ENCODE assay signal across 20 cellular contexts in the genomic region with DNA sequence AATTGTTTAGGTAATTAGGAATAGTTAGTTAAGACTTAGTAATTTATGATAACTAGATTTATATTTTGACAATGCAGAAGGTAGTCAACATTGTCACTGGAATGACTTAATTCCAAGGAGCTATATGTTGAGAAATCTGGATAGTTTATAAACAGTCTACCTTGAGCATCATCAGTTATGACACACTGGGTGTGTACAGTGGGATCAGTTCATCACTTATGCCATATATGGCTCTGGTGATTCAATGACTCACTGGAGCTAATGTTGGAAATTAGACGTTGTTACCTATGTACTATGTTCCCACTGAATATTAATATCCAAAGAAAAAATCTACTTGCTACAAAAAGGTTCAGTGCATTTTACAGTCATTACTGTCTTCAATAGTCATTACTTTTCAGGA. TPM values are rescaled to one million over a fixed set of nuclear protein-coding genes. Genes with fewer than 3 reads are reported as not detected.
A peak's percentile ranks its signal among the peaks of the same experiment; 100 is the strongest.
DNase-seq lines count a peak whose midpoint lies in the region; ATAC-seq and TF ChIP-seq lines count a peak whose summit lies in the region.
"Had no signal": no experiment of that assay in that cellular context is flagged by ENCODE, and none has a peak within 500 bp of the region (broad histone marks: within the 10 kb centered on the region; RNA-seq: fewer than 3 reads in every experiment).

No MANE protein-coding gene starts in this region.

- in situ Hi-C loops in astrocyte of the spinal cord (cut with HindIII; ENCODE audit: low sequenced_read_pairs), result no loop called here

- TF ChIP-seq CTCF in astrocyte of the spinal cord (IDR thresholded peaks at IDR 0.05; ENCODE audit: low read depth, low read length), result no peak
- TF ChIP-seq CTCF in GM10266 (IDR thresholded peaks at IDR 0.05; ENCODE audit: control insufficient read depth, insufficient read depth, low read depth, missing control alignments), result no peak

- peak; percentile 13 for DNase-seq in Daoy (ENCODE audit: low read depth)
- peak; percentile 58 for DNase-seq in HT1080 (ENCODE audit: low read depth)
- DNase-seq in astrocyte of the spinal cord (ENCODE audit: low read depth, low spot score), result peak; percentile 19
- peak; percentile 47 for DNase-seq in iris pigment epithelial cell (ENCODE audit: low read depth)
- no peak for DNase-seq in NCI-H1105 (lab: John Stamatoyannopoulos, UW)
- no peak for DNase-seq in GM10266 (ENCODE audit: extremely low spot score)
- DNase-seq: activated CD4-positive, alpha-beta T cell treated with anti-CD3 and anti-CD28 coated beads for 36 hours; Caco-2; effector memory CD8-positive, alpha-beta T cell; left lung; NCI-H1048; NCI-H187 treated with DMSO at 0.1 percent for 48 hours; NCI-H345; stimulated activated CD4-positive, alpha-beta T cell treated with anti-CD3 and anti-CD28 coated beads, Interleukin-1b, Interleukin-23, amount 100 ng/mL, for 48 hours; uterus had no signal

- H3K4me3 ChIP-seq in astrocyte of the spinal cord (ENCODE audit: low read depth, low read length), result no peak overlapping the region
- H3K4me3 ChIP-seq: BLaER1 treated with 17β-estradiol and CSF1 and Interleukin-3, amounts not matched to agents 10 nM and 100 nM; left lung; uterus had no signal

- ATAC-seq in GM18868 (IDR thresholded peaks at IDR 0.05; ENCODE audit: unreplicated experiment) (no peak), HG02870 (IDR thresholded peaks at IDR 0.05; ENCODE audit: unreplicated experiment) (no peak)
- ATAC-seq: activated CD4-positive, alpha-beta T cell treated with anti-CD3 and anti-CD28 coated beads for 36 hours; activated naive CD4-positive, alpha-beta T cell treated with anti-CD3 and anti-CD28 coated beads, Interleukin-2, amount 50 U/mL, for 72 hours; effector memory CD8-positive, alpha-beta T cell; left lung; stimulated activated effector memory CD8-positive, alpha-beta T cell treated with anti-CD3 and anti-CD28 coated beads, Interleukin-12 subunit alpha, Interleukin-12 subunit beta, amount 100 ng/mL, for 72 hours had no signal

RNA-seq across cellular contexts. Expression of a gene that starts 34.1 kb away (rescaled TPM):
- total RNA-seq in Daoy (2014; rRNA removed; shearing (Covaris generic)), result 76.5 and 93.2 TPM in 2 replicates
- total RNA-seq in HT1080 (2014; rRNA removed; shearing (Covaris generic)), result 116 and 120 TPM in 2 replicates
- 133 and 169 TPM in 2 replicates for polyA plus RNA-seq in HT1080 (2015; cell fraction: cytosol; rRNA removed)
- polyA plus RNA-seq in HT1080 (2015; cell fraction: nucleus; rRNA removed), result 200 and 217 TPM in 2 replicates

Comparison
In these comparisons a context has a peak if more than half of its experiments do, and no peak if none do; other contexts are left out.
1. DNase-seq: peak in Daoy (single experiment), HT1080 (single experiment), astrocyte of the spinal cord (single experiment) and iris pigment epithelial cell (single experiment); none in NCI-H1105 (single experiment) and GM10266 (single experiment).